22 cellular contexts compared by ENCODE assay signal in the genomic region with DNA sequence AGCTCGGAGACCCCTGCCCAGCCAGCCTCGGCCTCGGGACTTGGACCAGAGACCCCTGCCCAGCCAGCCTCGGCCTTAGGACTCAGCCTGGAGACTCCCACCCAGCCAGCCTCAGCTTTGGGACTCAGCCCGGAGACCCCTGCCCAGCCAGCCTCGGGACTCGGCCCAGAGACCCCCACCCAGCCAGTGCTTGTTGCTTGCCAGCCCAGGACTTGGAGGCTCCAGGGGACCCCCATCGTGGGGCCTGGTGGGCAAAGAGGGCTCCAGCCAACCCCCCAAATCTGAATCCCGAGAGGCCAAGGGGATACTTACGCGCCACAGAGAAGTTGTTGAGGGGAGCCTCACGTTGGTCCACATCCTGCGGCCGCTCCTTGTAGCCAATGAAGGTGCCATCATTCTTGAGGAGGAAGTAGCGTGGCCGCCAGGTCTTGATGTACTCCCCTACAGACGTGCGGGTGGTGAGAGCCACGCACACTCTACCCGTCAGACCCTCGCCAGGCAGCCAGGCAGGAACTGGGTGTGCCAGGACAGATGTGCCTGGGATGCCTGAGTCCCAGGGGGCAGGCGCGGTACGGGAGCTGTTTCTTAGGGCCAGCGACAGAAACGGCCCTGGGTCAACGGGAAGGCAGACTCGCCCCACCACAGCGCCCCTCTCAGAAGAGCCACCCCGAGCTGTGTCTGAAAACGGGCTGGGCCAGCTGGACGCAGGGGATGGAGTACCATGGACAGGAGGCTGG. TPM values are rescaled to one million over a fixed set of nuclear protein-coding genes. Genes with fewer than 3 reads are reported as not detected.
A peak's percentile ranks its signal among the peaks of the same experiment; 100 is the strongest.
DNase-seq lines count a peak whose midpoint lies in the region; ATAC-seq, FAIRE-seq and TF ChIP-seq lines count a peak whose summit lies in the region.
"Had no signal": no experiment of that assay in that cellular context is flagged by ENCODE, and none has a peak within 500 bp of the region (broad histone marks: within the 10 kb centered on the region; RNA-seq: fewer than 3 reads in every experiment).

No MANE protein-coding gene starts in this region.

- no peak overlapping the region for H2BK120ac ChIP-seq in neuronal stem cell (ENCODE audit: low read depth, low read length)

- H3K9me1 ChIP-seq in K562 (ENCODE audit: control insufficient read depth, insufficient read depth, low read length), result no peaks in the 10 kb centered on the region

- H3K79me2 ChIP-seq in K562 (ENCODE audit: control insufficient read depth, insufficient read depth, low read length) (no peaks in the 10 kb centered on the region), OCI-LY7 (ENCODE audit: insufficient read depth, low read depth, low read length) (no peaks in the 10 kb centered on the region)

- no peak overlapping the region for H3K4me2 ChIP-seq in BLaER1
- H3K4me2 ChIP-seq in K562 (ENCODE audit: insufficient read depth, low read length), result no peak overlapping the region
- no peak overlapping the region for H3K4me2 ChIP-seq in neuronal stem cell (ENCODE audit: insufficient read depth, low read length, poor library complexity, severe bottlenecking)
- H3K4me2 ChIP-seq in OCI-LY7 (ENCODE audit: low read length), result no peak overlapping the region
- H3K4me2 ChIP-seq: A549, GM23338 had no signal

- no peak overlapping the region for H4K91ac ChIP-seq in neuronal stem cell (ENCODE audit: low read depth, low read length, poor library complexity)

- H2AFZ ChIP-seq in K562 (ENCODE audit: low read depth, low read length), result no peak overlapping the region
- no peak overlapping the region for H2AFZ ChIP-seq in neuronal stem cell (ENCODE audit: low read length)
- no peak overlapping the region for H2AFZ ChIP-seq in OCI-LY7 (ENCODE audit: low read length)
- H2AFZ ChIP-seq: GM23338 had no signal

- TF ChIP-seq RAD21 in K562 (CRISPR knock-in tag; conservative IDR thresholded peaks at IDR 0.05 in 1 of 2, IDR thresholded peaks at IDR 0.05 in 1 of 2), result no peak

- H3K36me3 ChIP-seq in BLaER1, result peaks cover 92% of the 10 kb centered on the region
- H3K36me3 ChIP-seq in K562 (ENCODE audit: control insufficient read depth, insufficient read depth, low read length), result peaks cover 47% of the 10 kb centered on the region; the same call in 1 of the 3 replicates
- peaks cover 22 to 49% of the 10 kb centered on the region in 2 donors for H3K36me3 ChIP-seq in neuronal stem cell (replicated peaks in 1 of 2; ENCODE audit: control insufficient read depth in 2 of 2, insufficient read depth in 2 of 2, low read length in 2 of 2)
- peaks cover 17% of the 10 kb centered on the region for H3K36me3 ChIP-seq in OCI-LY7 (ENCODE audit: insufficient read depth, low read length)

- ATAC-seq in K562, result no peak

- no peak overlapping the region for H2BK5ac ChIP-seq in neuronal stem cell (ENCODE audit: low read length)

- in situ Hi-C loops in K562 (cut with MboI), result no loop called here

- TF ChIP-seq EP300 in K562 (IDR thresholded peaks at IDR 0.05; ENCODE audit: low read length), result no peak

- peaks cover 32% of the 10 kb centered on the region for H3K4me1 ChIP-seq in BLaER1
- peaks cover 0 to 55% of the 10 kb centered on the region in 2 experiments; a peak in 2 of 5 replicates for H3K4me1 ChIP-seq in K562 (replicated peaks in 1 of 2; ENCODE audit: control insufficient read depth in 2 of 2, insufficient read depth in 2 of 2, low read length in 2 of 2)
- peaks cover 0 to 24% of the 10 kb centered on the region in 2 donors for H3K4me1 ChIP-seq in neuronal stem cell (ENCODE audit: control insufficient read depth in 2 of 2, insufficient read depth in 1 of 2, low read depth in 1 of 2, low read length in 2 of 2)
- no peaks in the 10 kb centered on the region for H3K4me1 ChIP-seq in OCI-LY7 (ENCODE audit: insufficient read depth, low read length, poor library complexity, severe bottlenecking)
- H3K4me1 ChIP-seq: HAP-1 had no signal

- TF ChIP-seq POLR2A in K562 (conservative IDR thresholded peaks at IDR 0.05), result no peak

- no peak overlapping the region for H3K18ac ChIP-seq in neuronal stem cell (ENCODE audit: low read length)

- no peak overlapping the region for H3K4ac ChIP-seq in neuronal stem cell (ENCODE audit: low read length)

- H3K27me3 ChIP-seq in BLaER1, result no peaks in the 10 kb centered on the region
- H3K27me3 ChIP-seq in K562 (ENCODE audit: control insufficient read depth in 2 of 2, insufficient read depth in 2 of 2, low read length in 2 of 2), result no peaks in the 10 kb centered on the region
- H3K27me3 ChIP-seq in neuronal stem cell (ENCODE audit: control insufficient read depth in 3 of 3, insufficient read depth in 3 of 3, low read depth in 1 of 3, low read length in 3 of 3), result no peaks in the 10 kb centered on the region

- over 99% methylated on average over 23 of the region's 32 CpGs for WGBS in K562 (ENCODE audit: insufficient coverage, low coverage, missing lambda C conversion rate)
- no CpG with 5 or more reads among the region's 32 CpGs for WGBS in neuronal stem cell (ENCODE audit: extremely low coverage in 2 of 2, insufficient read length in 2 of 2, insufficient replicate concordance in 1 of 2), 2 donors

- peaks cover 16% of the 10 kb centered on the region for H3K79me1 ChIP-seq in neuronal stem cell (ENCODE audit: low read depth, low read length)

- POLR2A ChIA-PET in K562 (lab: Yijun Ruan, JAX), result interaction anchor here (1.0 kb wide), 1 partner anchor 27 kb away, joined by 3 read pairs; the partner anchor contains the start of gene SIVA1
- POLR2A ChIA-PET in OCI-LY7 (lab: Charles Lee), result no interaction called here

- TF ChIP-seq CTCF in K562 (IDR thresholded peaks at IDR 0.05 in 2 of 3, conservative IDR thresholded peaks at IDR 0.05 in 1 of 3; ENCODE audit: insufficient read depth in 2 of 3, low read depth in 1 of 3, low read length in 3 of 3) (no peak), OCI-LY7 (conservative IDR thresholded peaks at IDR 0.05; ENCODE audit: low read length) (no peak)

- H3K23ac ChIP-seq in neuronal stem cell (ENCODE audit: low read depth, low read length, poor library complexity), result peak overlapping the region; percentile 65

- intact Hi-C loops in K562 (cut with micrococcal nuclease) (no loop called here), OCI-LY7 (cut with micrococcal nuclease; ENCODE audit: unreplicated experiment) (no loop called here)

- peak overlapping the region; percentile 82 for H4K8ac ChIP-seq in neuronal stem cell (ENCODE audit: low read depth, low read length)

- BruUV-seq in K562 (replicated peaks; lab: Mats Ljungman, UMichigan), result no TSS peak
- BruUV-seq in OCI-LY7 (replicated peaks; lab: Mats Ljungman, UMichigan), result no TSS peak

- CTCF ChIA-PET in K562 (lab: Yijun Ruan, JAX; ENCODE audit: low intra/inter-chr PET ratio) (no interaction called here), OCI-LY7 (lab: Charles Lee; ENCODE audit: unreplicated experiment) (no interaction called here)

- H3K4me3 ChIP-seq in BLaER1 (no peak overlapping the region), K562 (no peak overlapping the region), neuronal stem cell (ENCODE audit: low read length in 2 of 2) (no peak overlapping the region), OCI-LY7 (ENCODE audit: low read depth, low read length, poor library complexity, severe bottlenecking) (no peak overlapping the region)
- H3K4me3 ChIP-seq: A549, GM23338, HAP-1 had no signal

- H2BK12ac ChIP-seq in neuronal stem cell (ENCODE audit: low read length), result peak overlapping the region; percentile 2

- H3K9me3 ChIP-seq in BLaER1, result no peaks in the 10 kb centered on the region
- no peaks in the 10 kb centered on the region for H3K9me3 ChIP-seq in K562 (replicated peaks; ENCODE audit: control insufficient read depth, insufficient read depth, low read depth, low read length)
- H3K9me3 ChIP-seq in neuronal stem cell (replicated peaks in 1 of 2; ENCODE audit: control insufficient read depth in 2 of 2, insufficient read depth in 1 of 2, low read depth in 1 of 2, low read length in 2 of 2), result peaks cover 0 to 2% of the 10 kb centered on the region in 2 donors
- no peaks in the 10 kb centered on the region for H3K9me3 ChIP-seq in OCI-LY7 (ENCODE audit: low read length)
- H3K9me3 ChIP-seq: A549, HAP-1 had no signal

- FAIRE-seq in HTR-8/SVneo (lab: Jason Lieb, UNC), result peak; percentile 4
- FAIRE-seq in K562 (lab: Jason Lieb, UNC), result no peak
- FAIRE-seq: A549, D721Med, GM12891, GM18507, H54 had no signal

- 0 out of 2 replicates have a peak overlapping the region, but pooled peaks have one; percentile 18 for H3K27ac ChIP-seq in BLaER1
- no peak overlapping the region for H3K27ac ChIP-seq in K562 (ENCODE audit: extremely low read depth, low read depth, low read length)
- no peak overlapping the region for H3K27ac ChIP-seq in neuronal stem cell (replicated peaks; ENCODE audit: low read length)
- H3K27ac ChIP-seq in OCI-LY7 (ENCODE audit: low read depth, low read length, poor library complexity, severe bottlenecking), result no peak overlapping the region
- H3K27ac ChIP-seq: A549 had no signal

- H3K9ac ChIP-seq in BLaER1, result no peak overlapping the region
- no peak overlapping the region for H3K9ac ChIP-seq in K562 (ENCODE audit: insufficient read depth in 1 of 2, low read depth in 2 of 2, low read length in 2 of 2)
- H3K9ac ChIP-seq in neuronal stem cell (ENCODE audit: low read depth, low read length, poor library complexity), result no peak overlapping the region

- no peak overlapping the region for H2BK15ac ChIP-seq in neuronal stem cell (ENCODE audit: low read length)

- DNase-seq in HTR-8/SVneo (ENCODE audit: insufficient read length, low spot score), result no peak
- DNase-seq in K562 (ENCODE audit: extremely low read depth in 1 of 4, low spot score in 3 of 4), result no peak
- no peak for DNase-seq in neuronal stem cell (ENCODE audit: low spot score)
- no peak for DNase-seq in OCI-LY7 (ENCODE audit: low spot score)
- DNase-seq in NCI-H146 (lab: John Stamatoyannopoulos, UW), result no peak
- no peak for DNase-seq in NOMO-1 treated with DMSO at 0.1 percent for 48 hours (lab: John Stamatoyannopoulos, UW; ENCODE audit: unreplicated experiment)
- DNase-seq: 8988T; ACHN; CD4-positive, alpha-beta T cell; CD8-positive, alpha-beta memory T cell; DMS 273 treated with DMSO at 0.1 percent for 48 hours; DMS53; DMS79 treated with DMSO at 0.1 percent for 48 hours; GF-D8 had no signal

- H2AK5ac ChIP-seq in neuronal stem cell (ENCODE audit: low read depth, low read length), result no peak overlapping the region

- no peak overlapping the region for H3K14ac ChIP-seq in neuronal stem cell (ENCODE audit: low read length)

- H3K9me2 ChIP-seq in OCI-LY7 (ENCODE audit: insufficient read depth, low read length), result no peaks in the 10 kb centered on the region

- H4K20me1 ChIP-seq in BLaER1 (peaks cover 93% of the 10 kb centered on the region), K562 (replicated peaks; ENCODE audit: control insufficient read depth, insufficient read depth, low read length) (no peaks in the 10 kb centered on the region; the same call in 1 of the 2 replicates), OCI-LY7 (ENCODE audit: insufficient read depth, low read length) (no peaks in the 10 kb centered on the region)

RNA-seq across cellular contexts. Expression of gene AKT1, which starts 15.6 kb away (rescaled TPM):
- 90.8 and 209 TPM in 2 replicates for total RNA-seq in K562 (2011; cell fraction: chromatin; rRNA removed; ENCODE audit: low replicate concordance)
- total RNA-seq in K562 (2011; cell fraction: nucleolus; rRNA removed), result 135 and 136 TPM in 2 replicates
- total RNA-seq in K562 (2011; cell fraction: nucleoplasm; rRNA removed), result 81.8 and 88.4 TPM in 2 replicates
- total RNA-seq in K562 (2014; rRNA removed), result 80.1 and 91.2 TPM in 2 replicates
- 25.9 and 37.5 TPM in 2 replicates for total RNA-seq in K562 (2014; rRNA removed; fragmentation: Illumina TruSeq; extraction: Trizol)
- total RNA-seq in K562 (2015; rRNA removed; fragmentation: Illumina TruSeq; extraction: Trizol), result 74.5 and 75.1 TPM in 2 replicates
- 117 and 132 TPM in 2 replicates for total RNA-seq in K562 (2021)
- 71.8 and 79.3 TPM in 2 replicates for polyA plus RNA-seq in K562 (2011; rRNA removed)
- 96.5 and 143 TPM in 2 replicates for polyA plus RNA-seq in K562 (2011; cell fraction: cytosol; rRNA removed)
- polyA plus RNA-seq in K562 (2011; cell fraction: nucleus; rRNA removed), result 217 and 312 TPM in 2 replicates
- 86.9 and 120 TPM in 2 replicates for polyA plus RNA-seq in K562 (2012)
- polyA plus RNA-seq in K562 (2014; fragmentation: Illumina TruSeq; extraction: Trizol), result 82.0 and 89.7 TPM in 2 replicates
- polyA plus RNA-seq in K562 (2014; fragmentation: Nextera tagmentation; extraction: Ambion mirVana), result 1 to 10 TPM in 1 of 2 experiments, under 1 TPM in 1; 0.49 to 1.3 TPM
- 106 TPM in 2 replicates for polyA plus RNA-seq in K562 (2014; rRNA removed)
- polyA minus RNA-seq in K562 (2011; rRNA and poly(A)+ RNA removed), result 41.9 and 67.3 TPM in 2 replicates
- polyA minus RNA-seq in K562 (2011; cell fraction: cytosol; rRNA and poly(A)+ RNA removed), result 64.3 and 80.4 TPM in 2 replicates
- polyA minus RNA-seq in K562 (2011; cell fraction: nucleus; rRNA and poly(A)+ RNA removed), result 29.8 and 38.1 TPM in 2 replicates
- 84.4 TPM for polyA plus RNA-seq in neuronal stem cell (2013, experiment 1 of 2)
- 82.3 TPM for polyA plus RNA-seq in neuronal stem cell (2013, experiment 2 of 2)
- 75.4 and 83.0 TPM in 2 replicates for total RNA-seq in OCI-LY7 (2014; rRNA removed; shearing (Covaris generic))
- 108 and 109 TPM in 2 replicates for total RNA-seq in OCI-LY7 (2022)

RNA-seq across cellular contexts. Expression of gene ZBTB42, which starts 21.0 kb away (rescaled TPM):
- 3.2 and 14.3 TPM in 2 replicates for total RNA-seq in K562 (2011; cell fraction: chromatin; rRNA removed; ENCODE audit: low replicate concordance)
- 17.5 and 19.2 TPM in 2 replicates for total RNA-seq in K562 (2011; cell fraction: nucleolus; rRNA removed)
- total RNA-seq in K562 (2011; cell fraction: nucleoplasm; rRNA removed), result 7.6 and 8.4 TPM in 2 replicates
- 5.5 and 7.2 TPM in 2 replicates for total RNA-seq in K562 (2014; rRNA removed)
- 1.4 and 1.5 TPM in 2 replicates for total RNA-seq in K562 (2014; rRNA removed; fragmentation: Illumina TruSeq; extraction: Trizol)
- total RNA-seq in K562 (2015; rRNA removed; fragmentation: Illumina TruSeq; extraction: Trizol), result 5.1 TPM in 2 replicates
- 7.4 and 8.5 TPM in 2 replicates for total RNA-seq in K562 (2021)
- 2.2 and 2.4 TPM in 2 replicates for polyA plus RNA-seq in K562 (2011; rRNA removed)
- 3.5 and 9.0 TPM in 2 replicates for polyA plus RNA-seq in K562 (2011; cell fraction: cytosol; rRNA removed)
- 3.6 and 6.6 TPM in 2 replicates for polyA plus RNA-seq in K562 (2011; cell fraction: nucleus; rRNA removed)
- polyA plus RNA-seq in K562 (2012), result 4.5 and 5.8 TPM in 2 replicates
- polyA plus RNA-seq in K562 (2014; fragmentation: Illumina TruSeq; extraction: Trizol), result 2.4 and 4.5 TPM in 2 replicates
- under 1 TPM; 0.03 to 0.08 TPM for polyA plus RNA-seq in K562 (2014; fragmentation: Nextera tagmentation; extraction: Ambion mirVana)
- polyA plus RNA-seq in K562 (2014; rRNA removed), result 2.9 and 3.7 TPM in 2 replicates
- polyA minus RNA-seq in K562 (2011; rRNA and poly(A)+ RNA removed), result 2.9 and 4.9 TPM in 2 replicates
- 6.0 and 8.7 TPM in 2 replicates for polyA minus RNA-seq in K562 (2011; cell fraction: cytosol; rRNA and poly(A)+ RNA removed)
- polyA minus RNA-seq in K562 (2011; cell fraction: nucleus; rRNA and poly(A)+ RNA removed), result 12.0 and 13.1 TPM in 2 replicates
- 0.95 TPM for polyA plus RNA-seq in neuronal stem cell (2013, experiment 1 of 2)
- polyA plus RNA-seq in neuronal stem cell (2013, experiment 2 of 2), result 0.87 TPM
- 0.98 and 2.4 TPM in 2 replicates for total RNA-seq in OCI-LY7 (2014; rRNA removed; shearing (Covaris generic))
- total RNA-seq in OCI-LY7 (2022), result 1.9 and 2.4 TPM in 2 replicates

RNA-seq across cellular contexts. Expression of gene SIVA1, which starts 27.0 kb away (rescaled TPM):
- 12.2 and 40.0 TPM in 2 replicates for total RNA-seq in K562 (2011; cell fraction: chromatin; rRNA removed; ENCODE audit: low replicate concordance)
- total RNA-seq in K562 (2011; cell fraction: nucleolus; rRNA removed), result 43.4 and 62.2 TPM in 2 replicates
- 31.2 and 34.7 TPM in 2 replicates for total RNA-seq in K562 (2011; cell fraction: nucleoplasm; rRNA removed)
- total RNA-seq in K562 (2014; rRNA removed), result 186 and 216 TPM in 2 replicates
- 4.8 and 6.1 TPM in 2 replicates for total RNA-seq in K562 (2014; rRNA removed; fragmentation: Illumina TruSeq; extraction: Trizol)
- 55.9 and 57.8 TPM in 2 replicates for total RNA-seq in K562 (2015; rRNA removed; fragmentation: Illumina TruSeq; extraction: Trizol)
- 111 and 113 TPM in 2 replicates for total RNA-seq in K562 (2021)
- polyA plus RNA-seq in K562 (2011; rRNA removed), result 54.2 and 66.2 TPM in 2 replicates
- 115 and 354 TPM in 2 replicates for polyA plus RNA-seq in K562 (2011; cell fraction: cytosol; rRNA removed)
- polyA plus RNA-seq in K562 (2011; cell fraction: nucleus; rRNA removed), result 75.6 and 121 TPM in 2 replicates
- polyA plus RNA-seq in K562 (2012), result 69.5 and 80.9 TPM in 2 replicates
- polyA plus RNA-seq in K562 (2014; fragmentation: Illumina TruSeq; extraction: Trizol), result 7.8 and 43.9 TPM in 2 replicates
- polyA plus RNA-seq in K562 (2014; fragmentation: Nextera tagmentation; extraction: Ambion mirVana), result 10 to 100 TPM in 1 of 2 experiments, 1 to 10 TPM in 1; 4.2 to 20.6 TPM
- 138 and 148 TPM in 2 replicates for polyA plus RNA-seq in K562 (2014; rRNA removed)
- polyA minus RNA-seq in K562 (2011; rRNA and poly(A)+ RNA removed), result 6.6 and 10.6 TPM in 2 replicates
- polyA minus RNA-seq in K562 (2011; cell fraction: cytosol; rRNA and poly(A)+ RNA removed), result 31.0 and 34.2 TPM in 2 replicates
- polyA minus RNA-seq in K562 (2011; cell fraction: nucleus; rRNA and poly(A)+ RNA removed), result 16.2 and 20.1 TPM in 2 replicates
- polyA plus RNA-seq in neuronal stem cell (2013, experiment 1 of 2), result 109 TPM
- polyA plus RNA-seq in neuronal stem cell (2013, experiment 2 of 2), result 114 TPM
- total RNA-seq in OCI-LY7 (2014; rRNA removed; shearing (Covaris generic)), result 215 and 244 TPM in 2 replicates
- 88.3 and 111 TPM in 2 replicates for total RNA-seq in OCI-LY7 (2022)

RNA-seq across cellular contexts. Expression of gene ADSS1, which starts 55.9 kb away (rescaled TPM):
- total RNA-seq in K562 (2011; cell fraction: chromatin; rRNA removed; ENCODE audit: low replicate concordance), result 17.1 and 35.0 TPM in 2 replicates
- 12.5 and 17.5 TPM in 2 replicates for total RNA-seq in K562 (2011; cell fraction: nucleolus; rRNA removed)
- 16.8 and 20.0 TPM in 2 replicates for total RNA-seq in K562 (2011; cell fraction: nucleoplasm; rRNA removed)
- total RNA-seq in K562 (2014; rRNA removed) (4.4 and 5.9 TPM in 2 replicates), K562 (2014; rRNA removed; fragmentation: Illumina TruSeq; extraction: Trizol) (2.0 and 2.2 TPM in 2 replicates), K562 (2015; rRNA removed; fragmentation: Illumina TruSeq; extraction: Trizol) (3.5 and 3.6 TPM in 2 replicates), K562 (2021) (4.2 and 4.9 TPM in 2 replicates), OCI-LY7 (2022) (2.1 and 2.8 TPM in 2 replicates)
- polyA plus RNA-seq in K562 (2011; rRNA removed) (4.2 and 5.2 TPM in 2 replicates), K562 (2014; fragmentation: Illumina TruSeq; extraction: Trizol) (3.9 and 4.3 TPM in 2 replicates), K562 (2014; fragmentation: Nextera tagmentation; extraction: Ambion mirVana) (under 1 TPM; 0.53 to 0.74 TPM), K562 (2014; rRNA removed) (3.6 and 5.3 TPM in 2 replicates)
- 2.7 and 4.0 TPM in 2 replicates for polyA plus RNA-seq in K562 (2011; cell fraction: cytosol; rRNA removed)
- polyA plus RNA-seq in K562 (2011; cell fraction: nucleus; rRNA removed), result 39.1 and 54.9 TPM in 2 replicates
- 6.0 and 16.4 TPM in 2 replicates for polyA plus RNA-seq in K562 (2012)
- polyA minus RNA-seq in K562 (2011; rRNA and poly(A)+ RNA removed), result 2.6 and 2.7 TPM in 2 replicates
- 1.3 and 1.6 TPM in 2 replicates for polyA minus RNA-seq in K562 (2011; cell fraction: cytosol; rRNA and poly(A)+ RNA removed)
- polyA minus RNA-seq in K562 (2011; cell fraction: nucleus; rRNA and poly(A)+ RNA removed), result 6.4 and 9.8 TPM in 2 replicates
- polyA plus RNA-seq in neuronal stem cell (2013, experiment 1 of 2), result 23.8 TPM
- polyA plus RNA-seq in neuronal stem cell (2013, experiment 2 of 2), result 21.4 TPM
- total RNA-seq in OCI-LY7 (2014; rRNA removed; shearing (Covaris generic)), result not detected in 2 replicates
